In genomic region chr20:4171538-4172116, GRCh38 we compare ENCODE assay signal across 8 cellular contexts. TPM values are rescaled to one million over a fixed set of nuclear protein-coding genes. Genes with fewer than 3 reads are reported as not detected.
A peak's percentile ranks its signal among the peaks of the same experiment; 100 is the strongest.
DNase-seq lines count a peak whose midpoint lies in the region; FAIRE-seq and TF ChIP-seq lines count a peak whose summit lies in the region.

No MANE protein-coding gene starts in this region.

- H3K36me3 Mint-ChIP-seq in nephron progenitor cell (ENCODE audit: low read depth) = peaks cover 6% of the 10 kb centered on the region

- no peak for FAIRE-seq in frontal cortex (lab: Jason Lieb, UNC)

- peaks cover 18% of the 10 kb centered on the region for H3K27me3 Mint-ChIP-seq in nephron progenitor cell (ENCODE audit: low read depth, poor library complexity)

- H3K4me3 Mint-ChIP-seq in nephron progenitor cell = peak overlapping the region; percentile 64

- peaks cover 29% of the 10 kb centered on the region for H3K4me1 ChIP-seq in NT2/D1 (ENCODE audit: insufficient read depth, insufficient read length)
- peaks cover 27% of the 10 kb centered on the region for H3K4me1 ChIP-seq in ectodermal cell (ENCODE audit: control insufficient read depth, insufficient read depth, low read length)

- no peak for TF ChIP-seq CTCF in C4-2B (conservative IDR thresholded peaks at IDR 0.05)
- TF ChIP-seq CTCF in nephron progenitor cell (IDR thresholded peaks at IDR 0.05) = no peak

- peaks cover 1% of the 10 kb centered on the region for H3K9me3 Mint-ChIP-seq in nephron progenitor cell

- no peak for DNase-seq in NT2/D1 (ENCODE audit: low read depth, low spot score)
- DNase-seq in nephron progenitor cell = no peak
- DNase-seq in frontal cortex (ENCODE audit: low spot score in 2 of 2) = no peak
- DNase-seq in AG08395 (ENCODE audit: low spot score) = no peak
- DNase-seq in NOMO-1 treated with DMSO at 0.1 percent for 48 hours (lab: John Stamatoyannopoulos, UW; ENCODE audit: unreplicated experiment) = no peak
- DNase-seq in stimulated activated CD4-positive, alpha-beta T cell treated with anti-CD3 and anti-CD28 coated beads, Interleukin-12 subunit alpha, Interleukin-12 subunit beta, amount 100 ng/mL, for 4 hours = no peak

- H3K9ac ChIP-seq in NT2/D1 (ENCODE audit: insufficient read length, low read depth) = peak overlapping the region; percentile 74

- peaks cover 53% of the 10 kb centered on the region for H3K4me1 Mint-ChIP-seq in nephron progenitor cell

- H3K36me3 ChIP-seq in NT2/D1 (ENCODE audit: insufficient read depth, insufficient read length, low read length) (peaks cover 11% of the 10 kb centered on the region), ectodermal cell (ENCODE audit: control insufficient read depth, insufficient read depth, low read length) (no peaks in the 10 kb centered on the region)

- H3K9me3 ChIP-seq in NT2/D1 (ENCODE audit: insufficient read depth, low read length) = no peaks in the 10 kb centered on the region
- H3K9me3 ChIP-seq in ectodermal cell (ENCODE audit: control insufficient read depth, low read length) = no peaks in the 10 kb centered on the region

- 46 to 50% methylated on average over 13 of the region's 13 CpGs for WGBS in ectodermal cell, 2 experiments

- H3K27ac ChIP-seq in C4-2B (peak overlapping the region; percentile 51), ectodermal cell (ENCODE audit: insufficient read depth, low read depth, low read length, poor library complexity, severe bottlenecking) (no peak overlapping the region)

- H3K27me3 ChIP-seq in NT2/D1 (ENCODE audit: insufficient read depth, insufficient read length) (no peaks in the 10 kb centered on the region), ectodermal cell (ENCODE audit: control insufficient read depth, insufficient read depth, low read length, poor library complexity, severe bottlenecking) (peaks cover 7% of the 10 kb centered on the region)

- peak overlapping the region; percentile 39 for H3K4me3 ChIP-seq in NT2/D1 (ENCODE audit: insufficient read length, low read depth)
- H3K4me3 ChIP-seq in ectodermal cell (ENCODE audit: insufficient read depth, low read depth, low read length) = peak overlapping the region; percentile 27

- H3K27ac Mint-ChIP-seq in nephron progenitor cell = no peak overlapping the region

RNA-seq across cellular contexts. Expression of gene SMOX, which starts 23.0 kb away (rescaled TPM):
- 14.3 TPM for polyA plus RNA-seq in ectodermal cell (2013, experiment 1 of 4)
- 9.5 TPM for polyA plus RNA-seq in ectodermal cell (2013, experiment 2 of 4)
- polyA plus RNA-seq in ectodermal cell (2013, experiment 3 of 4) = 12.4 TPM
- polyA plus RNA-seq in ectodermal cell (2013, experiment 4 of 4) = 12.8 TPM
- 8.6 TPM for total RNA-seq in frontal cortex
